Comparison of ENCODE assay signal across 23 cellular contexts in genomic region chr13:113845055-113845454, GRCh38. TPM values are rescaled to one million over a fixed set of nuclear protein-coding genes. Genes with fewer than 3 reads are reported as not detected.
DNase-seq lines count a peak whose midpoint lies in the region; FAIRE-seq and TF ChIP-seq lines count a peak whose summit lies in the region.
"Had no signal": no experiment of that assay in that cellular context is flagged by ENCODE, and none has a peak within 500 bp of the region (broad histone marks: within the 10 kb centered on the region; RNA-seq: fewer than 3 reads in every experiment).

No MANE protein-coding gene starts in this region.

- H3K4me1 Mint-ChIP-seq in CD4-positive, alpha-beta memory T cell: peaks cover 24 to 76% (median 40%) of the 10 kb centered on the region in 4 donors
- peaks cover 24% of the 10 kb centered on the region for H3K4me1 Mint-ChIP-seq in astrocyte (ENCODE audit: low read depth, unreplicated experiment)

- peaks cover 45% of the 10 kb centered on the region for H4K20me1 ChIP-seq in astrocyte (ENCODE audit: insufficient read depth, low read length)

- no peak for DNase-seq in CD4-positive, alpha-beta memory T cell
- no peak for DNase-seq in astrocyte (ENCODE audit: low read depth)
- peak; percentile 49 for DNase-seq in left kidney (ENCODE audit: low read depth, low spot score)
- peak; percentile 62 for DNase-seq in small intestine
- DNase-seq in globus pallidus (ENCODE audit: low spot score): no peak
- DNase-seq in NCI-H1436 treated with DMSO at 0.1 percent for 48 hours (lab: John Stamatoyannopoulos, UW): no peak
- no peak for DNase-seq in NCI-H748 treated with DMSO at 0.1 percent for 48 hours (lab: John Stamatoyannopoulos, UW)
- DNase-seq in cerebellum (ENCODE audit: low spot score): no peak
- DNase-seq: ACHN; activated CD4-positive, alpha-beta T cell treated with anti-CD3 and anti-CD28 coated beads for 36 hours; activated T-cell treated with anti-CD3 and anti-CD28 coated beads, Interleukin-2, amount 50 U/mL, for 72 hours; effector CD8-positive, alpha-beta T cell; EL; MG63; NCI-H1436; NCI-H526; T-cell had no signal

- H3K9me3 Mint-ChIP-seq in CD4-positive, alpha-beta memory T cell: peaks cover 0 to 10% (median 1%) of the 10 kb centered on the region in 8 donors
- no peaks in the 10 kb centered on the region for H3K9me3 Mint-ChIP-seq in astrocyte (ENCODE audit: unreplicated experiment)
- H3K9me3 Mint-ChIP-seq: activated naive CD4-positive, alpha-beta T cell treated with anti-CD3 and anti-CD28 coated beads, Interleukin-2, amount 50 U/mL, for 24 hours; T-cell had no signal

- no peak overlapping the region for H3K9ac ChIP-seq in astrocyte (ENCODE audit: low read length)

- CTCF ChIA-PET in CD4-positive, alpha-beta memory T cell (lab: Charles Lee; ENCODE audit: partially characterized antibody): no interaction called here

- H3K27ac ChIP-seq in CD4-positive, alpha-beta memory T cell (ENCODE audit: low read depth, low read length): no peak overlapping the region
- H3K27ac ChIP-seq in astrocyte (ENCODE audit: low read depth, low read length): peak overlapping the region; percentile 21
- no peak overlapping the region for H3K27ac ChIP-seq in small intestine (ENCODE audit: low read depth in 1 of 2, low read length in 1 of 2)
- H3K27ac ChIP-seq: ascending aorta, C4-2B, HL-60 had no signal

- no peak for TF ChIP-seq CTCF in astrocyte (IDR thresholded peaks at IDR 0.05; ENCODE audit: insufficient read depth, low read depth, low read length)

- peaks cover 54% of the 10 kb centered on the region for H3K4me1 ChIP-seq in CD4-positive, alpha-beta memory T cell (ENCODE audit: insufficient read depth, low read length)
- H3K4me1 ChIP-seq in astrocyte (ENCODE audit: insufficient read depth, low read length) (peaks cover 27% of the 10 kb centered on the region), small intestine (ENCODE audit: control insufficient read depth in 2 of 2, insufficient read depth in 1 of 2, low read depth in 1 of 2, low read length in 1 of 2) (peaks cover 2 to 7% of the 10 kb centered on the region in 2 donors)
- H3K4me1 ChIP-seq: HAP-1 had no signal

- WGBS in small intestine, 3 donors: 49 to 78% (median 75%) methylated on average over 13 of the region's 13 CpGs

- peaks cover 73% of the 10 kb centered on the region for H3K79me2 ChIP-seq in astrocyte (ENCODE audit: insufficient read depth, low read length)

- no peaks in the 10 kb centered on the region for H3K27me3 Mint-ChIP-seq in CD4-positive, alpha-beta memory T cell
- no peaks in the 10 kb centered on the region for H3K27me3 Mint-ChIP-seq in astrocyte (ENCODE audit: low read depth, unreplicated experiment)
- H3K27me3 Mint-ChIP-seq: activated CD4-positive, alpha-beta T cell treated with anti-CD3 and anti-CD28 coated beads for 36 hours; activated naive CD4-positive, alpha-beta T cell treated with anti-CD3 and anti-CD28 coated beads, Interleukin-2, amount 50 U/mL, for 24 hours had no signal

- peak overlapping the region in 1 of 7 donors; percentile 7 for H3K27ac Mint-ChIP-seq in CD4-positive, alpha-beta memory T cell
- H3K27ac Mint-ChIP-seq in astrocyte (ENCODE audit: unreplicated experiment): no peak overlapping the region
- H3K27ac Mint-ChIP-seq: activated CD4-positive, alpha-beta T cell treated with anti-CD3 and anti-CD28 coated beads for 36 hours; activated naive CD4-positive, alpha-beta T cell treated with anti-CD3 and anti-CD28 coated beads, Interleukin-2, amount 50 U/mL, for 24 hours had no signal

- H3K4me3 Mint-ChIP-seq in CD4-positive, alpha-beta memory T cell: peak overlapping the region in 6 of 8 donors; percentile 38 to 87 (median 78)
- H3K4me3 Mint-ChIP-seq in astrocyte (ENCODE audit: unreplicated experiment): no peak overlapping the region
- H3K4me3 Mint-ChIP-seq: activated CD4-positive, alpha-beta T cell treated with anti-CD3 and anti-CD28 coated beads for 36 hours had no signal

- H3K9me3 ChIP-seq in CD4-positive, alpha-beta memory T cell (ENCODE audit: control insufficient read depth in 1 of 2, low read length in 2 of 2): no peaks in the 10 kb centered on the region
- H3K9me3 ChIP-seq in astrocyte (ENCODE audit: insufficient read depth, low read depth, low read length) (no peaks in the 10 kb centered on the region), small intestine (ENCODE audit: control insufficient read depth, low read depth) (no peaks in the 10 kb centered on the region)
- H3K9me3 ChIP-seq: ascending aorta, HAP-1, MG63 had no signal

- H3K27me3 ChIP-seq in CD4-positive, alpha-beta memory T cell (ENCODE audit: insufficient read depth, low read length): no peaks in the 10 kb centered on the region
- H3K27me3 ChIP-seq in astrocyte (ENCODE audit: insufficient read depth, low read length) (no peaks in the 10 kb centered on the region), small intestine (ENCODE audit: control insufficient read depth in 2 of 2, insufficient read depth in 2 of 2, low read length in 2 of 2) (no peaks in the 10 kb centered on the region)
- H3K27me3 ChIP-seq: ascending aorta, MG63 had no signal

- no peaks in the 10 kb centered on the region for H3K36me3 ChIP-seq in CD4-positive, alpha-beta memory T cell (ENCODE audit: insufficient read depth, low read length)
- H3K36me3 ChIP-seq in astrocyte (ENCODE audit: insufficient read depth, low read length) (peaks cover 3% of the 10 kb centered on the region), small intestine (ENCODE audit: control insufficient read depth in 2 of 2, insufficient read depth in 2 of 2, low read length in 2 of 2) (no peaks in the 10 kb centered on the region)
- H3K36me3 ChIP-seq: HAP-1 had no signal

- no peak overlapping the region for H3K4me3 ChIP-seq in CD4-positive, alpha-beta memory T cell (ENCODE audit: low read length in 2 of 2)
- no peak overlapping the region for H3K4me3 ChIP-seq in astrocyte (ENCODE audit: insufficient read depth, low read depth, low read length)
- no peak overlapping the region for H3K4me3 ChIP-seq in small intestine (ENCODE audit: low read depth in 1 of 2, low read length in 2 of 2)
- H3K4me3 ChIP-seq: ascending aorta, HAP-1, MG63 had no signal

- no peak overlapping the region for H2AFZ ChIP-seq in astrocyte (ENCODE audit: low read depth, low read length)

- no peak for FAIRE-seq in astrocyte (lab: Jason Lieb, UNC)
- FAIRE-seq in small intestine (lab: Jason Lieb, UNC): no peak
- FAIRE-seq: D721Med had no signal

- H3K4me2 ChIP-seq in astrocyte (ENCODE audit: low read length): no peak overlapping the region

- no peaks in the 10 kb centered on the region for H3K36me3 Mint-ChIP-seq in CD4-positive, alpha-beta memory T cell
- H3K36me3 Mint-ChIP-seq in astrocyte (ENCODE audit: low read depth, unreplicated experiment): peaks cover 26% of the 10 kb centered on the region
- H3K36me3 Mint-ChIP-seq: activated naive CD4-positive, alpha-beta T cell treated with anti-CD3 and anti-CD28 coated beads, Interleukin-2, amount 50 U/mL, for 24 hours; T-cell had no signal

- intact Hi-C loops in CD4-positive, alpha-beta memory T cell (cut with micrococcal nuclease): no loop called here

- POLR2A ChIA-PET in CD4-positive, alpha-beta memory T cell (lab: Charles Lee; ENCODE audit: partially characterized antibody): interaction anchor here (0.8 to 2.6 kb wide), 4 partner anchors 10 to 266 kb away, joined by 3 to 14 read pairs (median 8); no protein-coding TSS in a partner anchor

RNA-seq across cellular contexts. Expression of gene GAS6, which starts 18.8 kb away (rescaled TPM):
- total RNA-seq in CD4-positive, alpha-beta memory T cell: 10 to 100 TPM; 16.5 to 17.2 TPM
- 1 to 10 TPM in 1 of 2 donors, under 1 TPM in 1; 0.39 to 1.1 TPM for polyA plus RNA-seq in CD4-positive, alpha-beta memory T cell
- total RNA-seq in astrocyte: 252 and 287 TPM in 2 replicates
- polyA plus RNA-seq in small intestine: 100 to 1,000 TPM in 2 of 3 donors, 10 to 100 TPM in 1; 69.2 to 136 (median 103) TPM
- 18.1 TPM for total RNA-seq in cerebellum

Comparison
In these comparisons a context has a peak if more than half of its experiments do, and no peak if none do; other contexts are left out.
1. DNase-seq: peak in left kidney (single experiment) and small intestine (single experiment); none in CD4-positive, alpha-beta memory T cell (0 of 5), astrocyte (single experiment), globus pallidus (single experiment), NCI-H1436 treated with DMSO at 0.1 percent for 48 hours (single experiment), NCI-H748 treated with DMSO at 0.1 percent for 48 hours (single experiment) and cerebellum (single experiment).
2. RNA of gene GAS6, which starts 18.8 kb away (total RNA-seq): 252 to 287 TPM in astrocyte; 18.1 TPM in cerebellum (single experiment) and 16.5 to 17.2 TPM in CD4-positive, alpha-beta memory T cell; every median in the first group is over 10 times any median in the second.